In the genomic region with DNA sequence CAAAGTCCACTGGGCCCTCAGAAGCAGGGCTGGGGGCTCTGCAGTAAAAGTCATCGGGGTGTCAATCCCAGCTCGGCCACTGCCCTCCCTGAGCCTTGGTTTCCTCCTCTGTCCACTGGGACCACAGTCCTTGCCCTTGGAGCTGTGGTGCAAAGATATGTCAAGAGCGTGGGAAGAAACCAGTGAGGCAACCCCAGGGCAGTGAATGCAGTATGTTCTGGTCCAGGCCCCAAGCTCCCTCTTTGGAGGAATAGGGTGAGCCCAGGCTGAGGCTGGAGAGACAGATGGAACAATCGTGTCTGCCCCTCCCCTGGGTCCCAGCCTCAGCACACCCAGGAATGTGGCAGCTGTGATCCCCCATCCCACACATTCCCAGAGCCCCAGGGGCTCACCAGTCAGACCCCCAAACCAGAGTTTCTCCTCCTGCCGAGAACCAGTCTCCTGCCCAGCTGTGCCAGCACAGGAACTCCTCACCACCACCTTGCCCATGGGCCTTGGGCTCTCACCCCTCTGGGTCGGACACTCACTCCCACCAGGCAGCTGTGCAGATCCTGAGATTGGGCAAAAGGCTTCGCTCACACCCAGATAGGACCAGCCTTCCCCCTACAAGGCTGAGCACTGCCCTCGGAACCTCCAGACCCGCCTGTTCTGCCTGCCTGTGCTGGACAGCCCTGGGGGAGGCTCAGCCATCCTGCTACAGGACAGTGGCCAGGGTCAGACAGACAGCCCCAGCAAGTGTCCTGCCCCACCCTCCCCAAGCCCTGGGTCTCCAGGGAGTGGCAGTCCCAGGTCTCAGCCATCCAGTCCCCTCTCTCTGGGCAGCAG, we compare ENCODE assay signal across 1 cellular context.
TF ChIP-seq lines count a peak whose summit lies in the region.

No MANE protein-coding gene starts in this region.

TF ChIP-seq in K562, 482 proteins besides CTCF, POLR2A, EP300 and RAD21 (continued from another document):
- TF ChIP-seq, protein P1, sequence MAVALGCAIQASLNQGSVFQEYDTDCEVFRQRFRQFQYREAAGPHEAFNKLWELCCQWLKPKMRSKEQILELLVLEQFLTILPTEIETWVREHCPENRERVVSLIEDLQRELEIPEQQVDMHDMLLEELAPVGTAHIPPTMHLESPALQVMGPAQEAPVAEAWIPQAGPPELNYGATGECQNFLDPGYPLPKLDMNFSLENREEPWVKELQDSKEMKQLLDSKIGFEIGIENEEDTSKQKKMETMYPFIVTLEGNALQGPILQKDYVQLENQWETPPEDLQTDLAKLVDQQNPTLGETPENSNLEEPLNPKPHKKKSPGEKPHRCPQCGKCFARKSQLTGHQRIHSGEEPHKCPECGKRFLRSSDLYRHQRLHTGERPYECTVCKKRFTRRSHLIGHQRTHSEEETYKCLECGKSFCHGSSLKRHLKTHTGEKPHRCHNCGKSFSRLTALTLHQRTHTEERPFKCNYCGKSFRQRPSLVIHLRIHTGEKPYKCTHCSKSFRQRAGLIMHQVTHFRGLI (CRISPR knock-in tag; IDR thresholded peaks at IDR 0.05) = no peak
- TF ChIP-seq, protein P2, sequence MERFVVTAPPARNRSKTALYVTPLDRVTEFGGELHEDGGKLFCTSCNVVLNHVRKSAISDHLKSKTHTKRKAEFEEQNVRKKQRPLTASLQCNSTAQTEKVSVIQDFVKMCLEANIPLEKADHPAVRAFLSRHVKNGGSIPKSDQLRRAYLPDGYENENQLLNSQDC (CRISPR knock-in tag; IDR thresholded peaks at IDR 0.05) = no peak
- TF ChIP-seq NCOA1 (IDR thresholded peaks at IDR 0.05; ENCODE audit: low read depth) = no peak
- no peak for TF ChIP-seq TSHZ1 (CRISPR knock-in tag; IDR thresholded peaks at IDR 0.05)
- no peak for TF ChIP-seq KLF10 (CRISPR knock-in tag; IDR thresholded peaks at IDR 0.05)
- no peak for TF ChIP-seq NFRKB (IDR thresholded peaks at IDR 0.05; ENCODE audit: low read depth)
- TF ChIP-seq CUX1 (CRISPR knock-in tag; IDR thresholded peaks at IDR 0.05) = no peak
